26 cellular contexts compared by ENCODE assay signal in the genomic region with DNA sequence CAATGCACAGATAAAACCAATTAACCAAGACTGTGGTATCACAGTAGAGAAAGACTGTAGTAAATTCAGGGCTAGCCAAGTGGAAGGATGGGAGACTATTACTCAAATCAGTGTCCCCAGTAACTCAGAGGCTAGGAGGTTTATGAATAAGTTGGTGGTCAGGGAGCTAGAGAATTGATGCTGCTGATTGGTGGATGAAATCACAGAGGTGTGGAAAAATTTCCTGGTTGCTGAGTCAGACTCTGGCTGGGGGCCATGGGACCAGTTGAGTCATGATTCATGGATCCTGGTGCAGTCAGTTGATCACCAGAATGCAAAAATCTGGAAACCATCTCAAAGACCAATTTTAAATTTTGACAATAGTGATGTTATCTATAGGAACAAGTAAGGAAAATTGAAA.
DNase-seq lines count a peak whose midpoint lies in the region; ATAC-seq and TF ChIP-seq lines count a peak whose summit lies in the region.
"Had no signal": no experiment of that assay in that cellular context is flagged by ENCODE, and none has a peak within 500 bp of the region (broad histone marks: within the 10 kb centered on the region; RNA-seq: fewer than 3 reads in every experiment).

No MANE protein-coding gene starts in this region.

- no peak for TF ChIP-seq CTCF in choroid plexus epithelial cell (conservative IDR thresholded peaks at IDR 0.05; ENCODE audit: low read depth, low read length)
- TF ChIP-seq CTCF in activated CD8-positive, alpha-beta T cell treated with anti-CD3 and anti-CD28 coated beads for 36 hours (IDR thresholded peaks at IDR 0.05): no peak
- TF ChIP-seq CTCF in OCI-LY7 (conservative IDR thresholded peaks at IDR 0.05; ENCODE audit: low read length): no peak

- H3K79me2 ChIP-seq in OCI-LY7 (ENCODE audit: insufficient read depth, low read depth, low read length): no peaks in the 10 kb centered on the region

- H3K27ac ChIP-seq in OCI-LY7 (ENCODE audit: low read depth, low read length, poor library complexity, severe bottlenecking): no peak overlapping the region
- H3K27ac ChIP-seq: left lung, neural progenitor cell, skin epidermis, tibial nerve had no signal

- CTCF ChIA-PET in activated CD8-positive, alpha-beta T cell treated with anti-CD3 and anti-CD28 coated beads for 36 hours (lab: Charles Lee): no interaction called here
- CTCF ChIA-PET in OCI-LY7 (lab: Charles Lee; ENCODE audit: unreplicated experiment): no interaction called here

- no peak overlapping the region for H3K27ac Mint-ChIP-seq in activated CD8-positive, alpha-beta T cell treated with anti-CD3 and anti-CD28 coated beads for 36 hours
- H3K27ac Mint-ChIP-seq: activated T-helper 2 cell treated with anti-CD3 and anti-CD28 coated beads, Interferon-gamma antibody, Interleukin-2, Interleukin-4, amounts not matched to agents 10 μg/mL and 5 μg/mL and 100 μg/mL, durations not matched to agents 14 hours and 24 hours and 36 hours; CD4-positive, alpha-beta T cell; H9; neural progenitor cell; progenitor cell of endocrine pancreas had no signal

- no peaks in the 10 kb centered on the region for H3K27me3 Mint-ChIP-seq in activated CD8-positive, alpha-beta T cell treated with anti-CD3 and anti-CD28 coated beads for 36 hours
- H3K27me3 Mint-ChIP-seq: CD4-positive, alpha-beta T cell had no signal

- H3K4me1 ChIP-seq in OCI-LY7 (ENCODE audit: insufficient read depth, low read length, poor library complexity, severe bottlenecking): no peaks in the 10 kb centered on the region
- H3K4me1 ChIP-seq: left lung had no signal

- in situ Hi-C loops in Caki2 (cut with HindIII; ENCODE audit: low pct_unique_long_range_greater_than_20kb, low sequenced_read_pairs): no loop called here

- intact Hi-C loops in activated CD8-positive, alpha-beta T cell treated with anti-CD3 and anti-CD28 coated beads for 36 hours (cut with micrococcal nuclease): no loop called here
- intact Hi-C loops in OCI-LY7 (cut with micrococcal nuclease; ENCODE audit: unreplicated experiment): no loop called here

- DNase-seq in Caki2 (ENCODE audit: low read depth): peak; percentile 59
- DNase-seq in RPMI7951 (ENCODE audit: low read depth): peak; percentile 67
- DNase-seq in choroid plexus epithelial cell (ENCODE audit: low read depth): peak; percentile 0
- DNase-seq in kidney tubule cell (ENCODE audit: low spot score): peak; percentile 91
- no peak for DNase-seq in activated CD8-positive, alpha-beta T cell treated with anti-CD3 and anti-CD28 coated beads for 36 hours
- no peak for DNase-seq in OCI-LY7 (ENCODE audit: low spot score)
- DNase-seq: activated CD4-positive, alpha-beta T cell treated with anti-CD3 and anti-CD28 coated beads for 4 hours; CD4-positive, alpha-beta T cell; central memory CD4-positive, alpha-beta T cell; DMS79; erythroblast; glutamatergic neuron; H9; left lung; mucosa of descending colon; NCI-H1417 treated with DMSO at 0.1 percent for 48 hours; NCI-H2107; stimulated activated naive CD4-positive, alpha-beta T cell; SW 1271 had no signal

- ATAC-seq in GM21526 (IDR thresholded peaks at IDR 0.05; ENCODE audit: low FRiP score, unreplicated experiment) (no peak), HG03520 (IDR thresholded peaks at IDR 0.05; ENCODE audit: unreplicated experiment) (no peak)
- ATAC-seq in activated CD8-positive, alpha-beta T cell treated with anti-CD3 and anti-CD28 coated beads for 36 hours: no peak
- ATAC-seq: left lung, mucosa of descending colon had no signal

- H2AFZ ChIP-seq in OCI-LY7 (ENCODE audit: low read length): no peak overlapping the region
- H2AFZ ChIP-seq: neural progenitor cell had no signal

- H3K9me3 ChIP-seq in OCI-LY7 (ENCODE audit: low read length): no peaks in the 10 kb centered on the region
- H3K9me3 ChIP-seq: left lung, tibial nerve had no signal

- POLR2A ChIA-PET in activated CD8-positive, alpha-beta T cell treated with anti-CD3 and anti-CD28 coated beads for 36 hours (lab: Charles Lee): interaction anchor here (0.6 kb wide), 1 partner anchor 187 kb away, joined by 3 read pairs; no protein-coding TSS in a partner anchor
- POLR2A ChIA-PET in OCI-LY7 (lab: Charles Lee): no interaction called here

- no peaks in the 10 kb centered on the region for H3K36me3 Mint-ChIP-seq in activated CD8-positive, alpha-beta T cell treated with anti-CD3 and anti-CD28 coated beads for 36 hours (ENCODE audit: low read depth)
- H3K36me3 Mint-ChIP-seq: neural progenitor cell had no signal

- H3K9me3 Mint-ChIP-seq in activated CD8-positive, alpha-beta T cell treated with anti-CD3 and anti-CD28 coated beads for 36 hours: peaks cover 6% of the 10 kb centered on the region
- H3K9me3 Mint-ChIP-seq: H9 had no signal

- H3K4me3 ChIP-seq in choroid plexus epithelial cell (ENCODE audit: low read depth, low read length): no peak overlapping the region
- no peak overlapping the region for H3K4me3 ChIP-seq in OCI-LY7 (ENCODE audit: low read depth, low read length, poor library complexity, severe bottlenecking)
- H3K4me3 ChIP-seq: left lung, mucosa of descending colon, neural progenitor cell, skin epidermis, tibial nerve had no signal

- H4K20me1 ChIP-seq in OCI-LY7 (ENCODE audit: insufficient read depth, low read length): no peaks in the 10 kb centered on the region

- H3K4me3 Mint-ChIP-seq in activated CD8-positive, alpha-beta T cell treated with anti-CD3 and anti-CD28 coated beads for 36 hours: no peak overlapping the region
- H3K4me3 Mint-ChIP-seq: CD4-positive, alpha-beta T cell; H9; neural progenitor cell had no signal

- no TSS peak for BruUV-seq in OCI-LY7 (replicated peaks; lab: Mats Ljungman, UMichigan)

- H3K4me2 ChIP-seq in OCI-LY7 (ENCODE audit: low read length): no peak overlapping the region
- H3K4me2 ChIP-seq: neural progenitor cell had no signal

- H3K9me2 ChIP-seq in OCI-LY7 (ENCODE audit: insufficient read depth, low read length): no peaks in the 10 kb centered on the region

- H3K4me1 Mint-ChIP-seq in activated CD8-positive, alpha-beta T cell treated with anti-CD3 and anti-CD28 coated beads for 36 hours (ENCODE audit: low read depth): no peaks in the 10 kb centered on the region

- no peaks in the 10 kb centered on the region for H3K36me3 ChIP-seq in OCI-LY7 (ENCODE audit: insufficient read depth, low read length)
- H3K36me3 ChIP-seq: left lung, neural progenitor cell, tibial nerve had no signal

Comparison
In these comparisons a context has a peak if more than half of its experiments do, and no peak if none do; other contexts are left out.
1. DNase-seq: peak in Caki2 (single experiment), RPMI7951 (single experiment), choroid plexus epithelial cell (single experiment) and kidney tubule cell (single experiment); none in activated CD8-positive, alpha-beta T cell treated with anti-CD3 and anti-CD28 coated beads for 36 hours (single experiment) and OCI-LY7 (single experiment).